Comparison of ENCODE assay signal across 18 cellular contexts in genomic region chr21:45374826-45375455, GRCh38.
"Had no signal": no experiment of that assay in that cellular context is flagged by ENCODE, and none has a peak within 500 bp of the region (broad histone marks: within the 10 kb centered on the region; RNA-seq: fewer than 3 reads in every experiment).

No MANE protein-coding gene starts in this region.

- H3K9me3 Mint-ChIP-seq: activated naive CD8-positive, alpha-beta T cell treated with anti-CD3 and anti-CD28 coated beads, Interleukin-2, amount 10 ng/mL, durations not matched to agents 7 days and 5 days; T-helper 2 cell treated with Interferon-gamma antibody and Interleukin-4, amounts not matched to agents 5 μg/mL and 100 μg/mL, for 36 hours had no signal

- H3K9me3 ChIP-seq: ascending aorta, breast epithelium, testis, upper lobe of left lung had no signal

- H3K4me2 ChIP-seq: smooth muscle cell had no signal

- H3K27ac ChIP-seq: ascending aorta, breast epithelium, heart right ventricle, SJSA1, stomach, testis had no signal

- H3K27ac Mint-ChIP-seq: activated B cell treated with CpG ODN at 0.5 μM for 24 hours; activated naive CD8-positive, alpha-beta T cell treated with anti-CD3 and anti-CD28 coated beads, Interleukin-2, amount 10 ng/mL, durations not matched to agents 7 days and 5 days; endodermal cell; nephron; T-helper 2 cell treated with Interferon-gamma antibody and Interleukin-4, amounts not matched to agents 5 μg/mL and 100 μg/mL, for 36 hours had no signal

- H3K4me1 ChIP-seq: ascending aorta, breast epithelium, stomach, testis had no signal

- ATAC-seq: left lobe of liver had no signal

- DNase-seq: activated B cell treated with CpG ODN at 0.5 μM for 24 hours; activated CD4-positive, alpha-beta T cell treated with anti-CD3 and anti-CD28 coated beads for 48 hours; activated CD8-positive, alpha-beta memory T cell treated with anti-CD3 and anti-CD28 coated beads, Interleukin-2, amount 50 U/mL, for 48 hours; activated gamma-delta T cell treated with Interleukin-2 at 50 U/mL for 16 hours; activated naive CD8-positive, alpha-beta T cell treated with anti-CD3 and anti-CD28 coated beads, Interleukin-2, amount 10 ng/mL, durations not matched to agents 7 days and 5 days; endodermal cell; mesendoderm; stomach; testis had no signal

- H3K36me3 ChIP-seq: ascending aorta, breast epithelium, heart right ventricle, SJSA1, stomach, upper lobe of left lung had no signal

- H3K27me3 ChIP-seq: ascending aorta, breast epithelium, heart right ventricle, SJSA1, testis, upper lobe of left lung had no signal

- H3K4me3 ChIP-seq: ascending aorta, breast epithelium, heart right ventricle, SJSA1, smooth muscle cell, stomach, testis, upper lobe of left lung had no signal

- H3K36me3 Mint-ChIP-seq: activated naive CD8-positive, alpha-beta T cell treated with anti-CD3 and anti-CD28 coated beads, Interleukin-2, amount 10 ng/mL, durations not matched to agents 7 days and 5 days had no signal

- H3K4me3 Mint-ChIP-seq: activated B cell treated with CpG ODN at 0.5 μM for 24 hours; activated naive CD8-positive, alpha-beta T cell treated with anti-CD3 and anti-CD28 coated beads, Interleukin-2, amount 10 ng/mL, durations not matched to agents 7 days and 5 days; endodermal cell; nephron; T-helper 2 cell treated with Interferon-gamma antibody and Interleukin-4, amounts not matched to agents 5 μg/mL and 100 μg/mL, for 36 hours had no signal
